9 cellular contexts compared by ENCODE assay signal in genomic region chr2:74148457-74149248, GRCh38. TPM values are rescaled to one million over a fixed set of nuclear protein-coding genes. Genes with fewer than 3 reads are reported as not detected.
A peak's percentile ranks its signal among the peaks of the same experiment; 100 is the strongest.
DNase-seq lines count a peak whose midpoint lies in the region; ATAC-seq and TF ChIP-seq lines count a peak whose summit lies in the region.
"Had no signal": no experiment of that assay in that cellular context is flagged by ENCODE, and none has a peak within 500 bp of the region (broad histone marks: within the 10 kb centered on the region; RNA-seq: fewer than 3 reads in every experiment).

No MANE protein-coding gene starts in this region.

- no peak overlapping the region for H3K4me3 Mint-ChIP-seq in activated CD4-positive, alpha-beta T cell treated with anti-CD3 and anti-CD28 coated beads, Interleukin-2, amount 10 ng/mL, durations not matched to agents 7 days and 5 days

- H3K4me1 ChIP-seq in thyroid gland: peaks cover 16 to 21% of the 10 kb centered on the region in 2 donors
- H3K4me1 ChIP-seq: foreskin keratinocyte had no signal

- ATAC-seq in HG02840 (IDR thresholded peaks at IDR 0.05; ENCODE audit: low FRiP score, unreplicated experiment): no peak
- ATAC-seq in HG03565 (IDR thresholded peaks at IDR 0.05; ENCODE audit: unreplicated experiment): no peak

- no peak for DNase-seq in activated CD4-positive, alpha-beta T cell treated with anti-CD3 and anti-CD28 coated beads, Interleukin-2, amount 10 ng/mL, durations not matched to agents 7 days and 5 days
- no peak for DNase-seq in activated CD4-positive, alpha-beta T cell treated with anti-CD3 and anti-CD28 coated beads, Interleukin-2, amount 50 U/mL, for 48 hours
- DNase-seq in WERI-Rb-1: no peak
- no peak for DNase-seq in kidney epithelial cell (ENCODE audit: low read depth)
- DNase-seq in thyroid gland: no peak
- DNase-seq in Kasumi-1 (lab: John Stamatoyannopoulos, UW): no peak

- peaks cover 6% of the 10 kb centered on the region for H3K4me1 Mint-ChIP-seq in activated CD4-positive, alpha-beta T cell treated with anti-CD3 and anti-CD28 coated beads, Interleukin-2, amount 10 ng/mL, durations not matched to agents 7 days and 5 days

- H3K4me3 ChIP-seq in WERI-Rb-1 (ENCODE audit: low read depth, low read length): peak overlapping the region; percentile 69
- H3K4me3 ChIP-seq in kidney epithelial cell (ENCODE audit: low read depth, low read length): peak overlapping the region; percentile 74
- peak overlapping the region in 2 of 3 donors; percentile 14 to 91 for H3K4me3 ChIP-seq in thyroid gland (replicated peaks in 1 of 3)

- POLR2A ChIA-PET in activated CD4-positive, alpha-beta T cell treated with anti-CD3 and anti-CD28 coated beads, Interleukin-2, amount 10 ng/mL, durations not matched to agents 7 days and 5 days (lab: Charles Lee): no interaction called here

- WGBS in thyroid gland, 2 donors: 51 to 55% methylated on average over 16 of the region's 16 CpGs

- H3K9me3 ChIP-seq in WERI-Rb-1 (ENCODE audit: severe bottlenecking) (no peaks in the 10 kb centered on the region), thyroid gland (no peaks in the 10 kb centered on the region)

- no peak for TF ChIP-seq CTCF in WERI-Rb-1 (IDR thresholded peaks at IDR 0.05; ENCODE audit: low read depth, low read length)
- no peak for TF ChIP-seq CTCF in kidney epithelial cell (IDR thresholded peaks at IDR 0.05; ENCODE audit: insufficient read depth, low read length, poor library complexity, severe bottlenecking)
- TF ChIP-seq CTCF in thyroid gland (IDR thresholded peaks at IDR 0.05): no peak

- H3K36me3 ChIP-seq in WERI-Rb-1 (peaks cover 29% of the 10 kb centered on the region), kidney epithelial cell (ENCODE audit: control insufficient read depth, insufficient read depth, low read length) (peaks cover 1% of the 10 kb centered on the region), thyroid gland (peaks cover 0 to 2% of the 10 kb centered on the region in 2 donors)

- H3K27me3 ChIP-seq in WERI-Rb-1 (ENCODE audit: insufficient read depth, low read depth, severe bottlenecking) (no peaks in the 10 kb centered on the region), kidney epithelial cell (ENCODE audit: control insufficient read depth, insufficient read depth, low read length) (no peaks in the 10 kb centered on the region), thyroid gland (no peaks in the 10 kb centered on the region)
- H3K27me3 ChIP-seq: foreskin keratinocyte had no signal

- H3K27ac Mint-ChIP-seq in activated CD4-positive, alpha-beta T cell treated with anti-CD3 and anti-CD28 coated beads, Interleukin-2, amount 10 ng/mL, durations not matched to agents 7 days and 5 days: peak overlapping the region; percentile 1

- H3K9me3 Mint-ChIP-seq in activated CD4-positive, alpha-beta T cell treated with anti-CD3 and anti-CD28 coated beads, Interleukin-2, amount 10 ng/mL, durations not matched to agents 7 days and 5 days: no peaks in the 10 kb centered on the region

- peak overlapping the region; percentile 62 for H3K27ac ChIP-seq in WERI-Rb-1
- peak overlapping the region in 1 of 3 donors; percentile 33 for H3K27ac ChIP-seq in thyroid gland
- H3K27ac ChIP-seq: foreskin keratinocyte had no signal

- no peaks in the 10 kb centered on the region for H3K27me3 Mint-ChIP-seq in activated CD4-positive, alpha-beta T cell treated with anti-CD3 and anti-CD28 coated beads, Interleukin-2, amount 10 ng/mL, durations not matched to agents 7 days and 5 days

- CTCF ChIA-PET in activated CD4-positive, alpha-beta T cell treated with anti-CD3 and anti-CD28 coated beads, Interleukin-2, amount 10 ng/mL, durations not matched to agents 7 days and 5 days (lab: Charles Lee): interaction anchor here (0.5 to 3.1 kb wide), 12 partner anchors 11 to 335 kb away, joined by 3 to 22 read pairs (median 4); no protein-coding TSS in a partner anchor

- H3K36me3 Mint-ChIP-seq in activated CD4-positive, alpha-beta T cell treated with anti-CD3 and anti-CD28 coated beads, Interleukin-2, amount 10 ng/mL, durations not matched to agents 7 days and 5 days (ENCODE audit: low read depth): peaks cover 19% of the 10 kb centered on the region

- intact Hi-C loops in thyroid gland (cut with DNase I): loop anchor here (10.0 kb wide), 1 partner anchor 324 kb away; the partner anchor contains the start of gene STAMBP

- TF ChIP-seq POLR2A in thyroid gland (IDR thresholded peaks at IDR 0.05): no peak

RNA-seq across cellular contexts. Expression of gene BOLA3, which starts 0.9 kb away (rescaled TPM):
- total RNA-seq in activated CD4-positive, alpha-beta T cell treated with anti-CD3 and anti-CD28 coated beads, Interleukin-2, amount 10 ng/mL, durations not matched to agents 7 days and 5 days: 10 to 100 TPM; 53.3 to 63.2 TPM
- 62.0 and 78.8 TPM in 2 replicates for total RNA-seq in kidney epithelial cell
- total RNA-seq in thyroid gland: 10 to 100 TPM; 16.4 to 94.2 (median 78.6) TPM

RNA-seq across cellular contexts. Expression of gene MOB1A, which starts 30.0 kb away (rescaled TPM):
- 100 to 1,000 TPM; 163 to 165 TPM for total RNA-seq in activated CD4-positive, alpha-beta T cell treated with anti-CD3 and anti-CD28 coated beads, Interleukin-2, amount 10 ng/mL, durations not matched to agents 7 days and 5 days
- 102 and 120 TPM in 2 replicates for total RNA-seq in kidney epithelial cell
- 100 to 1,000 TPM in 3 of 4 donors, 10 to 100 TPM in 1; 92.4 to 117 (median 106) TPM for total RNA-seq in thyroid gland

RNA-seq across cellular contexts. Expression of gene MTHFD2, which starts 49.8 kb away (rescaled TPM):
- 100 to 1,000 TPM; 129 to 130 TPM for total RNA-seq in activated CD4-positive, alpha-beta T cell treated with anti-CD3 and anti-CD28 coated beads, Interleukin-2, amount 10 ng/mL, durations not matched to agents 7 days and 5 days
- 157 and 173 TPM in 2 replicates for total RNA-seq in kidney epithelial cell
- 10 to 100 TPM in 3 of 4 donors, 1 to 10 TPM in 1; 9.0 to 34.8 (median 20.9) TPM for total RNA-seq in thyroid gland
